Comparison of ENCODE assay signal across 8 cellular contexts in genomic region chr21:42010507-42011493, GRCh38. TPM values are rescaled to one million over a fixed set of nuclear protein-coding genes. Genes with fewer than 3 reads are reported as not detected.
DNase-seq lines count a peak whose midpoint lies in the region; ATAC-seq and TF ChIP-seq lines count a peak whose summit lies in the region.

No MANE protein-coding gene starts in this region.

- H3K27me3 Mint-ChIP-seq in T-helper 2 cell treated with Interferon-gamma antibody and Interleukin-4, amounts not matched to agents 5 μg/mL and 100 μg/mL, for 36 hours (ENCODE audit: low read depth) = peaks cover 18% of the 10 kb centered on the region

- peak overlapping the region; percentile 100 for H3K27ac Mint-ChIP-seq in T-helper 2 cell treated with Interferon-gamma antibody and Interleukin-4, amounts not matched to agents 5 μg/mL and 100 μg/mL, for 36 hours

- H2AFZ ChIP-seq in KMS-11 (ENCODE audit: low read depth) = peak overlapping the region; percentile 65

- H3K4me1 ChIP-seq in KMS-11 (ENCODE audit: low read depth, poor library complexity, severe bottlenecking) (peaks cover 28% of the 10 kb centered on the region), testis (peaks cover 10% of the 10 kb centered on the region)

- H3K27ac ChIP-seq in KMS-11 (peak overlapping the region; percentile 92), testis (peak overlapping the region; percentile 98 to 100)

- peak; percentile 10 for TF ChIP-seq POLR2A in testis (IDR thresholded peaks at IDR 0.05)

- H3K36me3 ChIP-seq in KMS-11 (ENCODE audit: insufficient read depth) (no peaks in the 10 kb centered on the region), testis (ENCODE audit: low read depth, missing control alignments) (no peaks in the 10 kb centered on the region)

- peak overlapping the region; percentile 93 for H3K4me2 ChIP-seq in KMS-11

- peak; percentile 63 for DNase-seq in NCI-H82 (lab: John Stamatoyannopoulos, UW)
- no peak for DNase-seq in NCI-H82 treated with DMSO at 0.1 percent for 48 hours (lab: John Stamatoyannopoulos, UW; ENCODE audit: unreplicated experiment)
- peak; percentile 35 for DNase-seq in T-helper 2 cell treated with Interferon-gamma antibody and Interleukin-4, amounts not matched to agents 5 μg/mL and 100 μg/mL, for 36 hours (ENCODE audit: low spot score)
- DNase-seq in ecto neural progenitor cell (ENCODE audit: low spot score) = peak; percentile 53
- DNase-seq in medulla oblongata (ENCODE audit: extremely low spot score) = peak; percentile 21
- DNase-seq in testis = peak; percentile 34

- H3K79me2 ChIP-seq in KMS-11 (ENCODE audit: insufficient read depth, low read depth) = peaks cover 34% of the 10 kb centered on the region

- no peaks in the 10 kb centered on the region for H3K27me3 ChIP-seq in KMS-11 (ENCODE audit: insufficient read depth, low read depth)
- no peaks in the 10 kb centered on the region for H3K27me3 ChIP-seq in testis

- no peaks in the 10 kb centered on the region for H3K9me3 ChIP-seq in testis

- no peak for TF ChIP-seq CTCF in KMS-11 (conservative IDR thresholded peaks at IDR 0.05; ENCODE audit: low read depth, low read length)
- TF ChIP-seq CTCF in testis (IDR thresholded peaks at IDR 0.05) = no peak

- H3K4me3 Mint-ChIP-seq in T-helper 2 cell treated with Interferon-gamma antibody and Interleukin-4, amounts not matched to agents 5 μg/mL and 100 μg/mL, for 36 hours = peak overlapping the region; percentile 78

- H3K4me1 Mint-ChIP-seq in T-helper 2 cell treated with Interferon-gamma antibody and Interleukin-4, amounts not matched to agents 5 μg/mL and 100 μg/mL, for 36 hours (ENCODE audit: low read depth) = peaks cover 9% of the 10 kb centered on the region

- peaks cover 13% of the 10 kb centered on the region for H3K36me3 Mint-ChIP-seq in T-helper 2 cell treated with Interferon-gamma antibody and Interleukin-4, amounts not matched to agents 5 μg/mL and 100 μg/mL, for 36 hours (ENCODE audit: low read depth)

- peaks cover 5% of the 10 kb centered on the region for H3K9me3 Mint-ChIP-seq in T-helper 2 cell treated with Interferon-gamma antibody and Interleukin-4, amounts not matched to agents 5 μg/mL and 100 μg/mL, for 36 hours

- H4K20me1 ChIP-seq in KMS-11 (ENCODE audit: insufficient read depth) = no peaks in the 10 kb centered on the region

- peak overlapping the region; percentile 95 for H3K9ac ChIP-seq in KMS-11

- no peak overlapping the region for H3K4me3 ChIP-seq in KMS-11 (IDR thresholded peaks at IDR 0.05; ENCODE audit: insufficient read depth, low read depth, low read length)
- H3K4me3 ChIP-seq in testis = peak overlapping the region; percentile 92 to 97

- ATAC-seq in GM21825 (IDR thresholded peaks at IDR 0.05; ENCODE audit: unreplicated experiment) = peak; percentile 20

- intact Hi-C loops in testis (cut with DNase I; ENCODE audit: low total_unique reads) = loop anchor here (10.0 kb wide), 1 partner anchor 56 kb away; the partner anchor contains the start of gene C2CD2

- 3 to 8% methylated on average over 5 to 74 of the region's 120 CpGs for WGBS in testis, 2 donors

RNA-seq across cellular contexts. Expression of gene ZBTB21, which starts 0.6 kb away (rescaled TPM):
- total RNA-seq in testis = 10 to 100 TPM; 26.3 to 30.9 TPM
- polyA plus RNA-seq in testis (ENCODE audit: insufficient read depth, low read depth, low replicate concordance) = 18.1 TPM

RNA-seq across cellular contexts. Expression of gene C2CD2, which starts 57.0 kb away (rescaled TPM):
- 10 to 100 TPM; 13.2 to 17.4 TPM for total RNA-seq in testis
- 8.6 TPM for polyA plus RNA-seq in testis (ENCODE audit: insufficient read depth, low read depth, low replicate concordance)
